ENCODE assay signal across 1 cellular context in the genomic region with DNA sequence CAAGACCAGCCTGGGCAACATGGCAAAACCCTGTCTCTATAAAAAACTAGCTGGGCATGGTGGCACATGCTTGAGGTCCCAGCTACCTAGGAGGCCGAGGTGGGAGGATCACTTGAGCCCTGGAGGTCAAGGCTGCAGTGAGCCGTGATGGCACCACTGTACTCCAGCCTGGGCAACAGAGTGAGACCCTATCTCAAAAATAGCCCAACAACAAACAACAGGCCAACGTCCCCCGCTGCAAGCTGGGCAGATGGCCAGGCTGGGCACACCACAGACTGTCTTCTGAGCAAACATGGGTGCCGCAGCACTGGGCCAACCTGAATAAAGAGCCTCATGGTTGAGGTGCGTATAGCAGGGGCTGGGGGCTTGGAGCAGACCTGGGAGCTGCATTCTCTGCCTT.
TF ChIP-seq lines count a peak whose summit lies in the region.

No MANE protein-coding gene starts in this region.

TF ChIP-seq in H1, 55 proteins besides CTCF, POLR2A, EP300 and RAD21:
- TF ChIP-seq, protein P1, sequence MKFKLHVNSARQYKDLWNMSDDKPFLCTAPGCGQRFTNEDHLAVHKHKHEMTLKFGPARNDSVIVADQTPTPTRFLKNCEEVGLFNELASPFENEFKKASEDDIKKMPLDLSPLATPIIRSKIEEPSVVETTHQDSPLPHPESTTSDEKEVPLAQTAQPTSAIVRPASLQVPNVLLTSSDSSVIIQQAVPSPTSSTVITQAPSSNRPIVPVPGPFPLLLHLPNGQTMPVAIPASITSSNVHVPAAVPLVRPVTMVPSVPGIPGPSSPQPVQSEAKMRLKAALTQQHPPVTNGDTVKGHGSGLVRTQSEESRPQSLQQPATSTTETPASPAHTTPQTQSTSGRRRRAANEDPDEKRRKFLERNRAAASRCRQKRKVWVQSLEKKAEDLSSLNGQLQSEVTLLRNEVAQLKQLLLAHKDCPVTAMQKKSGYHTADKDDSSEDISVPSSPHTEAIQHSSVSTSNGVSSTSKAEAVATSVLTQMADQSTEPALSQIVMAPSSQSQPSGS (IDR thresholded peaks at IDR 0.05; ENCODE audit: low read length), result no peak
- TF ChIP-seq CBX5 (IDR thresholded peaks at IDR 0.05; ENCODE audit: low read depth, low read length) (no peak), CTBP2 (IDR thresholded peaks at IDR 0.05; ENCODE audit: borderline replicate concordance, insufficient read depth, insufficient read length, low read length) (no peak), SAP30 (IDR thresholded peaks at IDR 0.05; ENCODE audit: insufficient read depth, insufficient replicate concordance, low read length) (no peak), SIX5 (IDR thresholded peaks at IDR 0.05; ENCODE audit: low read depth, low read length) (no peak), MAFK (IDR thresholded peaks at IDR 0.05; ENCODE audit: low read depth, low read length) (no peak), BACH1 (IDR thresholded peaks at IDR 0.05; ENCODE audit: low read length) (no peak), SP4 (IDR thresholded peaks at IDR 0.05; ENCODE audit: low read length) (no peak), JUN (IDR thresholded peaks at IDR 0.05; ENCODE audit: low read depth, low read length) (no peak), FOSL1 (IDR thresholded peaks at IDR 0.05; ENCODE audit: insufficient read depth, low read depth, low read length) (no peak)
- TF ChIP-seq, protein P2, sequence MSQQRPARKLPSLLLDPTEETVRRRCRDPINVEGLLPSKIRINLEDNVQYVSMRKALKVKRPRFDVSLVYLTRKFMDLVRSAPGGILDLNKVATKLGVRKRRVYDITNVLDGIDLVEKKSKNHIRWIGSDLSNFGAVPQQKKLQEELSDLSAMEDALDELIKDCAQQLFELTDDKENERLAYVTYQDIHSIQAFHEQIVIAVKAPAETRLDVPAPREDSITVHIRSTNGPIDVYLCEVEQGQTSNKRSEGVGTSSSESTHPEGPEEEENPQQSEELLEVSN (IDR thresholded peaks at IDR 0.05), result no peak
